1 cellular context compared by ENCODE assay signal in genomic region chr17:32461498-32461852, GRCh38.
TF ChIP-seq lines count a peak whose summit lies in the region.

No MANE protein-coding gene starts in this region.

TF ChIP-seq in GM23338, 12 proteins besides CTCF, POLR2A, EP300 and RAD21 (continued from another document):
- no peak for TF ChIP-seq ZNF462 (CRISPR knock-in tag; IDR thresholded peaks at IDR 0.05)
- TF ChIP-seq ZNF114 (CRISPR knock-in tag; IDR thresholded peaks at IDR 0.05): no peak
- no peak for TF ChIP-seq ZNF331 (CRISPR knock-in tag; IDR thresholded peaks at IDR 0.05; ENCODE audit: low read depth)
- no peak for TF ChIP-seq CREB1 (CRISPR knock-in tag; IDR thresholded peaks at IDR 0.05; ENCODE audit: low read depth)
- TF ChIP-seq JUNB (IDR thresholded peaks at IDR 0.05; ENCODE audit: unreplicated experiment): no peak
- no peak for TF ChIP-seq EZH2 (IDR thresholded peaks at IDR 0.05; ENCODE audit: low read depth, unreplicated experiment)
